In the genomic region with DNA sequence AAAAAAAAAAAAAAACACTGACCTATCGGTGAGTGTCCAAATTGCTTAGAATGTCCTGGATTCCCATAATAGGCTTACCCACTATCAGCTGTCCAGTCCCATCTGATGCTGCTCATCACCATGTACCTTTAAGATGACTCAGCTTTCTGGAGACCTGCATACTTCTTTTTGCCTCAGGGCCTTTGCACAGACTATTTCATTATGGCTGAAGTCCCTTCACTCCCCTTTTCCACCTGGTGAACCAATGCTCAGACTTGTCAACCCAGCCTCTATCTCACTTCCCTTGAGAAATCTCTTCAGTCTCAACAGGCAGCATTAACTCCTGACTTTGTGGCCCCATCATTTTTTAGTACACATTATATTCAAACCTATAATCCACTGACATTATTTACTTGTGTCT, we compare ENCODE assay signal across 30 cellular contexts.
"Had no signal": no experiment of that assay in that cellular context is flagged by ENCODE, and none has a peak within 500 bp of the region (broad histone marks: within the 10 kb centered on the region; RNA-seq: fewer than 3 reads in every experiment).

No MANE protein-coding gene starts in this region.

- H3K4me1 Mint-ChIP-seq: naive thymus-derived CD4-positive, alpha-beta T cell; natural killer cell; nephron; stimulated activated effector memory CD8-positive, alpha-beta T cell treated with anti-CD3 and anti-CD28 coated beads, Interleukin-12 subunit alpha, Interleukin-12 subunit beta, amount 100 ng/mL, for 72 hours; stimulated activated naive B cell treated with anti-CD40 and anti-IgM and Interleukin-4, amounts not matched to agents 10 μg/mL and 1 μg/mL and 100 μg/mL, for 72 hours had no signal

- FAIRE-seq: small intestine had no signal

- H3K9me3 ChIP-seq: neutrophil, ovary, psoas muscle, right lobe of liver, sigmoid colon, stomach, thoracic aorta, thyroid gland, tibial nerve, upper lobe of right lung, uterus had no signal

- H3K36me3 ChIP-seq: neutrophil, ovary, right lobe of liver, sigmoid colon, stomach, thoracic aorta, thyroid gland, tibial nerve, upper lobe of right lung, uterus had no signal

- H2AFZ ChIP-seq: parathyroid adenoma had no signal

- H3K4me3 Mint-ChIP-seq: naive thymus-derived CD4-positive, alpha-beta T cell; natural killer cell; nephron; neural crest cell; stimulated activated effector memory CD8-positive, alpha-beta T cell treated with anti-CD3 and anti-CD28 coated beads, Interleukin-12 subunit alpha, Interleukin-12 subunit beta, amount 100 ng/mL, for 72 hours; stimulated activated naive B cell treated with anti-CD40 and anti-IgM and Interleukin-4, amounts not matched to agents 10 μg/mL and 1 μg/mL and 100 μg/mL, for 72 hours; stimulated activated naive CD8-positive, alpha-beta T cell treated with anti-CD3 and anti-CD28 coated beads, Interleukin-15, Interleukin-2, amounts not matched to agents 100 ng/mL and 50 ng/mL, for 24 hours; type B pancreatic cell had no signal

- H3K27me3 ChIP-seq: neutrophil, ovary, right lobe of liver, sigmoid colon, thyroid gland, tibial nerve, upper lobe of right lung, uterus had no signal

- H3K4me3 ChIP-seq: ovary, psoas muscle, right lobe of liver, sigmoid colon, stomach, thoracic aorta, thyroid gland, tibial nerve, upper lobe of right lung, uterus had no signal

- H3K27ac Mint-ChIP-seq: naive thymus-derived CD4-positive, alpha-beta T cell; natural killer cell; nephron; progenitor cell of endocrine pancreas; stimulated activated effector memory CD8-positive, alpha-beta T cell treated with anti-CD3 and anti-CD28 coated beads, Interleukin-12 subunit alpha, Interleukin-12 subunit beta, amount 100 ng/mL, for 72 hours; stimulated activated naive B cell treated with anti-CD40 and anti-IgM and Interleukin-4, amounts not matched to agents 10 μg/mL and 1 μg/mL and 100 μg/mL, for 72 hours; stimulated activated naive CD8-positive, alpha-beta T cell treated with anti-CD3 and anti-CD28 coated beads, Interleukin-15, Interleukin-2, amounts not matched to agents 100 ng/mL and 50 ng/mL, for 24 hours; type B pancreatic cell had no signal

- H3K4me1 ChIP-seq: psoas muscle, right lobe of liver, sigmoid colon, stomach, thyroid gland, tibial nerve, upper lobe of right lung, uterus had no signal

- H3K27me3 Mint-ChIP-seq: progenitor cell of endocrine pancreas had no signal

- H3K36me3 Mint-ChIP-seq: naive thymus-derived CD4-positive, alpha-beta T cell; natural killer cell; stimulated activated effector memory CD8-positive, alpha-beta T cell treated with anti-CD3 and anti-CD28 coated beads, Interleukin-12 subunit alpha, Interleukin-12 subunit beta, amount 100 ng/mL, for 72 hours; stimulated activated naive B cell treated with anti-CD40 and anti-IgM and Interleukin-4, amounts not matched to agents 10 μg/mL and 1 μg/mL and 100 μg/mL, for 72 hours; type B pancreatic cell had no signal

- DNase-seq: naive thymus-derived CD4-positive, alpha-beta T cell; natural killer cell; nucleus accumbens; ovary; posterior cingulate gyrus; psoas muscle; right cardiac atrium; right lobe of liver; sigmoid colon; small intestine; stimulated activated CD4-positive, alpha-beta T cell treated with anti-CD3 and anti-CD28 coated beads, Interleukin-15, amount 100 ng/mL, for 24 hours; stimulated activated CD4-positive, alpha-beta T cell treated with anti-CD3 and anti-CD28 coated beads, Interleukin-2, amount 100 ng/mL, for 24 hours; stimulated activated CD4-positive, alpha-beta T cell treated with anti-CD3 and anti-CD28 coated beads, Interleukin-2, amount 100 ng/mL, for 48 hours; stimulated activated CD4-positive, alpha-beta T cell treated with anti-CD3 and anti-CD28 coated beads, Interleukin-4, amount 100 ng/mL, for 24 hours; stimulated activated naive B cell treated with anti-CD40 and anti-IgM and Interleukin-4, amounts not matched to agents 10 μg/mL and 1 μg/mL and 100 μg/mL, for 72 hours; stimulated activated naive CD4-positive, alpha-beta T cell treated with Interleukin-2 at 50 U/mL for 16 hours; stomach; thyroid gland; upper lobe of right lung; uterus had no signal

- H3K79me2 ChIP-seq: parathyroid adenoma had no signal

- H3K9ac ChIP-seq: parathyroid adenoma had no signal

- H3K27ac ChIP-seq: neutrophil, ovary, parathyroid adenoma, psoas muscle, right lobe of liver, sigmoid colon, stomach, thoracic aorta, thyroid gland, tibial nerve, upper lobe of right lung, uterus had no signal

- H3K9me3 Mint-ChIP-seq: natural killer cell; nephron; neural crest cell; stimulated activated effector memory CD8-positive, alpha-beta T cell treated with anti-CD3 and anti-CD28 coated beads, Interleukin-12 subunit alpha, Interleukin-12 subunit beta, amount 100 ng/mL, for 72 hours; stimulated activated naive CD8-positive, alpha-beta T cell treated with anti-CD3 and anti-CD28 coated beads, Interleukin-15, Interleukin-2, amounts not matched to agents 100 ng/mL and 50 ng/mL, for 24 hours; type B pancreatic cell had no signal
